28 cellular contexts compared by ENCODE assay signal in genomic region chr4:41174444-41174843, GRCh38. TPM values are rescaled to one million over a fixed set of nuclear protein-coding genes. Genes with fewer than 3 reads are reported as not detected.
DNase-seq lines count a peak whose midpoint lies in the region; ATAC-seq and TF ChIP-seq lines count a peak whose summit lies in the region.
"Had no signal": no experiment of that assay in that cellular context is flagged by ENCODE, and none has a peak within 500 bp of the region (broad histone marks: within the 10 kb centered on the region; RNA-seq: fewer than 3 reads in every experiment).

No MANE protein-coding gene starts in this region.

- no peak overlapping the region for H2BK15ac ChIP-seq in mesenchymal stem cell (ENCODE audit: low read depth, poor library complexity, severe bottlenecking)

- no peak overlapping the region for H3K9ac ChIP-seq in mesenchymal stem cell (ENCODE audit: low read length)
- H3K9ac ChIP-seq: BLaER1 treated with 17β-estradiol and CSF1 and Interleukin-3, amounts not matched to agents 10 nM and 100 nM had no signal

- H2BK120ac ChIP-seq in mesenchymal stem cell (ENCODE audit: low read depth, low read length) = no peak overlapping the region

- no peak overlapping the region for H3K27ac ChIP-seq in mesenchymal stem cell (ENCODE audit: low read length, poor library complexity, severe bottlenecking)
- H3K27ac ChIP-seq: BLaER1 treated with 17β-estradiol and CSF1 and Interleukin-3, amounts not matched to agents 10 nM and 100 nM; transverse colon had no signal

- H3K4me3 ChIP-seq in NB4 (ENCODE audit: low read depth, low read length) (no peak overlapping the region), choroid plexus epithelial cell (ENCODE audit: low read depth, low read length) (no peak overlapping the region), mesenchymal stem cell (ENCODE audit: insufficient read depth in 1 of 2, low read depth in 1 of 2, low read length in 2 of 2) (no peak overlapping the region)
- H3K4me3 ChIP-seq: ascending aorta; BLaER1 treated with 17β-estradiol and CSF1 and Interleukin-3, amounts not matched to agents 10 nM and 100 nM; transverse colon had no signal

- peaks cover 3% of the 10 kb centered on the region for H3K4me1 ChIP-seq in mesenchymal stem cell (ENCODE audit: control insufficient read depth, insufficient read depth, low read depth, low read length)

- H2AFZ ChIP-seq in mesenchymal stem cell (ENCODE audit: low read depth, low read length) = no peak overlapping the region

- no peak overlapping the region for H2BK12ac ChIP-seq in mesenchymal stem cell (ENCODE audit: low read length in 2 of 2)

- TF ChIP-seq CTCF in NB4 (IDR thresholded peaks at IDR 0.05; ENCODE audit: low read depth, low read length) (no peak), choroid plexus epithelial cell (conservative IDR thresholded peaks at IDR 0.05; ENCODE audit: low read depth, low read length) (no peak)

- DNase-seq in EH (ENCODE audit: low read depth) (peak; percentile 17), NB4 (ENCODE audit: low read depth) (peak; percentile 11), choroid plexus epithelial cell (ENCODE audit: low read depth) (peak; percentile 58), mesenchymal stem cell (peak; percentile 40), NCI-H1417 (lab: John Stamatoyannopoulos, UW) (no peak), AG08396 (ENCODE audit: low spot score) (no peak), cardiac septum (ENCODE audit: low spot score) (no peak)
- DNase-seq: activated CD4-positive, alpha-beta T cell treated with anti-CD3 and anti-CD28 coated beads for 36 hours; activated CD8-positive, alpha-beta memory T cell treated with anti-CD3 and anti-CD28 coated beads, Interleukin-2, amount 10 ng/mL, durations not matched to agents 7 days and 5 days; Calu3; effector memory CD4-positive, alpha-beta T cell; glutamatergic neuron; H7; KBM-7; left colon; mesendoderm; naive thymus-derived CD4-positive, alpha-beta T cell; NCI-H1694 treated with DMSO at 0.1 percent for 48 hours; NCI-H748 treated with DMSO at 0.1 percent for 48 hours; occipital lobe; OCI-M1; SHP77; stimulated activated CD4-positive, alpha-beta T cell treated with anti-CD3 and anti-CD28 coated beads, Interleukin-4, amount 100 ng/mL, for 4 hours; transverse colon had no signal

- no peak overlapping the region for H3K14ac ChIP-seq in mesenchymal stem cell (ENCODE audit: low read length in 2 of 2)

- no peaks in the 10 kb centered on the region for H3K9me3 ChIP-seq in mesenchymal stem cell (ENCODE audit: control insufficient read depth, low read length)
- H3K9me3 ChIP-seq: ascending aorta, transverse colon had no signal

- no peak overlapping the region for H3K18ac ChIP-seq in mesenchymal stem cell (ENCODE audit: low read depth in 1 of 2, low read length in 2 of 2)

- no peak for ATAC-seq in GM19397 (IDR thresholded peaks at IDR 0.05; ENCODE audit: unreplicated experiment)
- ATAC-seq: activated CD4-positive, alpha-beta T cell treated with anti-CD3 and anti-CD28 coated beads for 36 hours; activated CD8-positive, alpha-beta memory T cell treated with anti-CD3 and anti-CD28 coated beads, Interleukin-2, amount 10 ng/mL, durations not matched to agents 7 days and 5 days; esophagus mucosa; left colon; naive thymus-derived CD4-positive, alpha-beta T cell had no signal

- H4K91ac ChIP-seq in mesenchymal stem cell (ENCODE audit: low read length) = no peak overlapping the region

- TF ChIP-seq POLR2A in NB4 (IDR thresholded peaks at IDR 0.05; ENCODE audit: extremely low read depth, insufficient read length) = no peak

- intact Hi-C loops in cardiac septum (cut with DNase I) = no loop called here

- peaks cover 10% of the 10 kb centered on the region for H3K79me1 ChIP-seq in mesenchymal stem cell (replicated peaks; ENCODE audit: low read length, poor library complexity, severe bottlenecking)

- WGBS in mesenchymal stem cell = 100% methylated on average over 2 of the region's 4 CpGs

- H3K36me3 ChIP-seq in mesenchymal stem cell (ENCODE audit: control insufficient read depth in 1 of 2, insufficient read depth in 2 of 2, low read depth in 1 of 2, low read length in 2 of 2) = no peaks in the 10 kb centered on the region
- H3K36me3 ChIP-seq: ascending aorta, transverse colon had no signal

- no peaks in the 10 kb centered on the region for H3K27me3 ChIP-seq in mesenchymal stem cell (ENCODE audit: control insufficient read depth in 1 of 2, insufficient read depth in 1 of 2, low read length in 2 of 2)
- H3K27me3 ChIP-seq: ascending aorta; BLaER1 treated with 17β-estradiol and CSF1 and Interleukin-3, amounts not matched to agents 10 nM and 100 nM; transverse colon had no signal

- no peak overlapping the region for H4K8ac ChIP-seq in mesenchymal stem cell (ENCODE audit: low read length)

- no peak overlapping the region for H2AK5ac ChIP-seq in mesenchymal stem cell (ENCODE audit: low read length, severe bottlenecking)

- no peak overlapping the region for H3K4me2 ChIP-seq in mesenchymal stem cell (ENCODE audit: low read length, poor library complexity, severe bottlenecking)
- H3K4me2 ChIP-seq: BLaER1 treated with 17β-estradiol and CSF1 and Interleukin-3, amounts not matched to agents 10 nM and 100 nM had no signal

- H3K23ac ChIP-seq in mesenchymal stem cell (ENCODE audit: low read length in 2 of 2) = no peak overlapping the region

- no peak overlapping the region for H3K4ac ChIP-seq in mesenchymal stem cell (ENCODE audit: low read depth in 1 of 2, low read length in 2 of 2)

- H2BK5ac ChIP-seq in mesenchymal stem cell (ENCODE audit: low read depth, low read length, poor library complexity, severe bottlenecking) = no peak overlapping the region

RNA-seq across cellular contexts. Expression of gene APBB2, which starts 39.9 kb away (rescaled TPM):
- polyA plus RNA-seq in mesenchymal stem cell (2013, experiment 1 of 2) = 22.6 TPM
- 22.6 TPM for polyA plus RNA-seq in mesenchymal stem cell (2013, experiment 2 of 2)
- 35.2 TPM for total RNA-seq in cardiac septum
- polyA plus RNA-seq: naive thymus-derived CD4-positive, alpha-beta T cell had no signal

Comparison
In these comparisons a context has a peak if more than half of its experiments do, and no peak if none do; other contexts are left out.
1. DNase-seq: peak in EH (single experiment), NB4 (single experiment), choroid plexus epithelial cell (single experiment) and mesenchymal stem cell (single experiment); none in NCI-H1417 (0 of 3), AG08396 (single experiment) and cardiac septum (single experiment).